ENCODE assay signal across 8 cellular contexts in the genomic region with DNA sequence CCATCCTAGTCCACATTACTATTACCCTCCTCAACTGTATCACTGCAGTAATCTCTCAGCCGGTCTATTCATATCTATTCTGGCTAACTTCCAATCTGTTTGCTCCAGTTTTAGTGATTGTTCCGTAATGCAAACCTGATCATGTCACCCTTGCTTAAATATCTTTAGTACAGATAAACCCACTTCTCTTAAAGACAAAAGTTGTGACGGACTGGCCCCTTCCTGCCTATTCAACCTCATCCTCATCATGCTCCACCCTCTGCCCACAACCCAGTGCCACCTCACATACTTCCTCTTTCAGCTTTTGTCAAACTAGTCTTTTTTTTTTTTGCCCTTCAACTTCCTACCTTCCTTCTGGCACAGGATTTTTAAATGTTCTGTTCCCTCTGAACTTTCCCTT. TPM values are rescaled to one million over a fixed set of nuclear protein-coding genes. Genes with fewer than 3 reads are reported as not detected.
DNase-seq lines count a peak whose midpoint lies in the region; ATAC-seq and TF ChIP-seq lines count a peak whose summit lies in the region.

No MANE protein-coding gene starts in this region.

- peaks cover 2% of the 10 kb centered on the region in 3 donors for H3K27me3 Mint-ChIP-seq in immature natural killer cell (ENCODE audit: low read depth in 3 of 3)

- H3K27me3 ChIP-seq in HL-60 (ENCODE audit: insufficient read depth, poor library complexity, severe bottlenecking) = no peaks in the 10 kb centered on the region

- no peak for ATAC-seq in HG02884 (IDR thresholded peaks at IDR 0.05; ENCODE audit: unreplicated experiment)

- H3K27ac ChIP-seq in HL-60 (replicated peaks) = peak overlapping the region; percentile 77

- peaks cover 0 to 7% (median 4%) of the 10 kb centered on the region in 3 donors for H3K36me3 Mint-ChIP-seq in immature natural killer cell

- no peaks in the 10 kb centered on the region for H3K9me3 Mint-ChIP-seq in immature natural killer cell

- peaks cover 0 to 21% of the 10 kb centered on the region in 2 donors for H3K4me1 Mint-ChIP-seq in immature natural killer cell

- H3K4me3 ChIP-seq in HL-60 (replicated peaks; ENCODE audit: insufficient read depth, low read length) = no peak overlapping the region

- TF ChIP-seq CTCF in HL-60 (IDR thresholded peaks at IDR 0.05; ENCODE audit: insufficient read depth, low read length) = no peak

- H3K27ac Mint-ChIP-seq in immature natural killer cell = no peak overlapping the region

- peak; percentile 80 to 95 for DNase-seq in HL-60 (ENCODE audit: low read depth in 1 of 2, low spot score in 1 of 2)
- peak; percentile 58 for DNase-seq in activated CD4-positive, alpha-beta T cell treated with anti-CD3 and anti-CD28 coated beads, Interleukin-2, amount 50 U/mL, for 1 hour
- DNase-seq in immature natural killer cell = peak; percentile 79 to 82 (median 80)
- peak; percentile 20 to 86 (median 72) for DNase-seq in stimulated activated naive CD4-positive, alpha-beta T cell (lab: John Stamatoyannopoulos, UW)
- no peak for DNase-seq in COLO668 (lab: John Stamatoyannopoulos, UW; ENCODE audit: unreplicated experiment)
- DNase-seq in NCI-H187 (lab: John Stamatoyannopoulos, UW) = no peak
- DNase-seq in COLO829 (ENCODE audit: low spot score) = no peak

- no peak overlapping the region for H3K4me3 Mint-ChIP-seq in immature natural killer cell

RNA-seq across cellular contexts. Expression of a gene that starts 2.8 kb away (rescaled TPM):
- 100 to 1,000 TPM; 421 to 818 (median 559) TPM for polyA plus RNA-seq in immature natural killer cell

RNA-seq across cellular contexts. Expression of a gene that starts 21.7 kb away (rescaled TPM):
- polyA plus RNA-seq in immature natural killer cell = 100 to 1,000 TPM; 495 to 624 (median 521) TPM

RNA-seq across cellular contexts. Expression of a gene that starts 22.0 kb away (rescaled TPM):
- polyA plus RNA-seq in immature natural killer cell = 10 to 100 TPM; 33.6 to 37.9 (median 36.3) TPM

RNA-seq across cellular contexts. Expression of a gene that starts 32.4 kb away (rescaled TPM):
- polyA plus RNA-seq in immature natural killer cell = under 1 TPM in 1 of 3 donors, not detected in 2; 0.23 TPM

RNA-seq across cellular contexts. Expression of a gene that starts 32.4 kb away (rescaled TPM):
- not detected for polyA plus RNA-seq in immature natural killer cell

Comparison
In these comparisons a context has a peak if more than half of its experiments do, and no peak if none do; other contexts are left out.
1. DNase-seq: peak in HL-60 (2 of 2), activated CD4-positive, alpha-beta T cell treated with anti-CD3 and anti-CD28 coated beads, Interleukin-2, amount 50 U/mL, for 1 hour (single experiment), immature natural killer cell (3 of 3) and stimulated activated naive CD4-positive, alpha-beta T cell (6 of 6); none in COLO668 (single experiment), NCI-H187 (0 of 2) and COLO829 (single experiment).